Comparison of ENCODE assay signal across 20 cellular contexts in the genomic region with DNA sequence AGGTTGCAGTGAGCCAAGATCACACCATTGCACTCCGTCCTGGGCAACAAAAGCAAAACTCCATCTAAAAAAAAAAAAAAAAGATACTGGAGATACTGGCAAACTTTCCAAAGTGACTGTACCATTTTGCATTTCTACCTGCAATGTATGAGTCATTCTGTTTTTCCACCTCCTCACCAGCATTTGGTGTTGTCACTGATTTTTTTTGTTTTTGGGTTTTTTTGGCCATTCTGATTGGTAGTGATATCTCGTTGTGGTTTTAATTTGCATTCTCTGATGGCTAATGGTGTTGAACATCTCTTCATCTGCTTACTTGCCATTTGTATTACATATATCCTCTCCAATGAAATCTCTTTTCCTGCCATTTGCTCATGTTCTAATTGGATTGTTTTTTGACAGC. TPM values are rescaled to one million over a fixed set of nuclear protein-coding genes. Genes with fewer than 3 reads are reported as not detected.
DNase-seq lines count a peak whose midpoint lies in the region; ATAC-seq, FAIRE-seq and TF ChIP-seq lines count a peak whose summit lies in the region.
"Had no signal": no experiment of that assay in that cellular context is flagged by ENCODE, and none has a peak within 500 bp of the region (broad histone marks: within the 10 kb centered on the region; RNA-seq: fewer than 3 reads in every experiment).

No MANE protein-coding gene starts in this region.

- no peaks in the 10 kb centered on the region for H3K27me3 Mint-ChIP-seq in activated T-cell treated with anti-CD3 and anti-CD28 coated beads, Interleukin-2, amount 50 U/mL, for 4 hours (ENCODE audit: low read depth)
- no peaks in the 10 kb centered on the region for H3K27me3 Mint-ChIP-seq in activated T-helper 17 cell treated with anti-CD3 and anti-CD28 coated beads, Interleukin-2, amount 50 U/mL, for 72 hours
- no peaks in the 10 kb centered on the region for H3K27me3 Mint-ChIP-seq in stimulated activated naive B cell treated with anti-CD40 and anti-IgM and Interleukin-4, amounts not matched to agents 10 μg/mL and 1 μg/mL and 100 μg/mL, for 72 hours
- no peaks in the 10 kb centered on the region for H3K27me3 Mint-ChIP-seq in glutamatergic neuron (ENCODE audit: unreplicated experiment)
- H3K27me3 Mint-ChIP-seq: CD4-positive, alpha-beta memory T cell had no signal

- peaks cover 6% of the 10 kb centered on the region for H3K4me1 Mint-ChIP-seq in activated T-cell treated with anti-CD3 and anti-CD28 coated beads, Interleukin-2, amount 50 U/mL, for 4 hours (ENCODE audit: low read depth)
- H3K4me1 Mint-ChIP-seq in activated T-helper 17 cell treated with anti-CD3 and anti-CD28 coated beads, Interleukin-2, amount 50 U/mL, for 72 hours: peaks cover 8% of the 10 kb centered on the region
- H3K4me1 Mint-ChIP-seq in stimulated activated naive B cell treated with anti-CD40 and anti-IgM and Interleukin-4, amounts not matched to agents 10 μg/mL and 1 μg/mL and 100 μg/mL, for 72 hours: peaks cover 10 to 36% of the 10 kb centered on the region in 2 donors
- H3K4me1 Mint-ChIP-seq in glutamatergic neuron (ENCODE audit: low read depth, unreplicated experiment): no peaks in the 10 kb centered on the region

- H3K4me3 Mint-ChIP-seq in activated T-cell treated with anti-CD3 and anti-CD28 coated beads, Interleukin-2, amount 50 U/mL, for 4 hours: no peak overlapping the region
- H3K4me3 Mint-ChIP-seq in activated T-helper 17 cell treated with anti-CD3 and anti-CD28 coated beads, Interleukin-2, amount 50 U/mL, for 72 hours: peak overlapping the region; percentile 29
- H3K4me3 Mint-ChIP-seq in stimulated activated naive B cell treated with anti-CD40 and anti-IgM and Interleukin-4, amounts not matched to agents 10 μg/mL and 1 μg/mL and 100 μg/mL, for 72 hours: no peak overlapping the region
- no peak overlapping the region for H3K4me3 Mint-ChIP-seq in glutamatergic neuron (ENCODE audit: unreplicated experiment)
- H3K4me3 Mint-ChIP-seq: CD4-positive, alpha-beta memory T cell had no signal

- peaks cover 0 to 3% of the 10 kb centered on the region in 2 donors for H3K36me3 ChIP-seq in vagina

- TF ChIP-seq CTCF in glutamatergic neuron (IDR thresholded peaks at IDR 0.05; ENCODE audit: partially characterized antibody, unreplicated experiment): no peak
- TF ChIP-seq CTCF in vagina (IDR thresholded peaks at IDR 0.05): no peak

- no peaks in the 10 kb centered on the region for H3K4me1 ChIP-seq in vagina

- FAIRE-seq in GM12891 (lab: Jason Lieb, UNC): peak; percentile 20

- no peaks in the 10 kb centered on the region for H3K27me3 ChIP-seq in vagina
- H3K27me3 ChIP-seq: BLaER1 had no signal

- no peak overlapping the region for H3K4me3 ChIP-seq in vagina
- H3K4me3 ChIP-seq: BLaER1 had no signal

- intact Hi-C loops in vagina (cut with DNase I): no loop called here

- ATAC-seq in activated T-cell treated with anti-CD3 and anti-CD28 coated beads, Interleukin-2, amount 50 U/mL, for 4 hours: peak; percentile 75 to 80
- peak; percentile 94 for ATAC-seq in activated T-helper 17 cell treated with anti-CD3 and anti-CD28 coated beads, Interleukin-2, amount 50 U/mL, for 72 hours (replicated peaks)
- peak; percentile 24 to 31 for ATAC-seq in stimulated activated naive B cell treated with anti-CD40 and anti-IgM and Interleukin-4, amounts not matched to agents 10 μg/mL and 1 μg/mL and 100 μg/mL, for 72 hours (replicated peaks)
- ATAC-seq: PC-3 had no signal

- H3K27ac Mint-ChIP-seq in activated T-helper 17 cell treated with anti-CD3 and anti-CD28 coated beads, Interleukin-2, amount 50 U/mL, for 72 hours: peak overlapping the region; percentile 86
- H3K27ac Mint-ChIP-seq in stimulated activated naive B cell treated with anti-CD40 and anti-IgM and Interleukin-4, amounts not matched to agents 10 μg/mL and 1 μg/mL and 100 μg/mL, for 72 hours: no peak overlapping the region
- H3K27ac Mint-ChIP-seq in glutamatergic neuron (ENCODE audit: unreplicated experiment): no peak overlapping the region

- H3K36me3 Mint-ChIP-seq in activated T-cell treated with anti-CD3 and anti-CD28 coated beads, Interleukin-2, amount 50 U/mL, for 4 hours (ENCODE audit: insufficient read depth): no peaks in the 10 kb centered on the region
- no peaks in the 10 kb centered on the region for H3K36me3 Mint-ChIP-seq in activated T-helper 17 cell treated with anti-CD3 and anti-CD28 coated beads, Interleukin-2, amount 50 U/mL, for 72 hours (ENCODE audit: low read depth)
- H3K36me3 Mint-ChIP-seq in stimulated activated naive B cell treated with anti-CD40 and anti-IgM and Interleukin-4, amounts not matched to agents 10 μg/mL and 1 μg/mL and 100 μg/mL, for 72 hours: peaks cover 3% of the 10 kb centered on the region in 2 donors
- H3K36me3 Mint-ChIP-seq in glutamatergic neuron (ENCODE audit: unreplicated experiment): no peaks in the 10 kb centered on the region
- H3K36me3 Mint-ChIP-seq: CD4-positive, alpha-beta memory T cell had no signal

- TF ChIP-seq POLR2A in GM12891 (IDR thresholded peaks at IDR 0.05; ENCODE audit: low read depth, low read length): no peak
- TF ChIP-seq POLR2A in vagina (IDR thresholded peaks at IDR 0.05): no peak

- no peak overlapping the region for H3K27ac ChIP-seq in vagina
- H3K27ac ChIP-seq: BLaER1 had no signal

- DNase-seq in activated T-cell treated with anti-CD3 and anti-CD28 coated beads, Interleukin-2, amount 50 U/mL, for 4 hours: no peak
- no peak for DNase-seq in activated T-cell treated with anti-CD3 and anti-CD28 coated beads, Interleukin-2, amount 50 U/mL, for 48 hours
- DNase-seq in GM12891 (ENCODE audit: insufficient read length, low spot score): no peak
- DNase-seq in stimulated activated naive B cell treated with anti-CD40 and anti-IgM and Interleukin-4, amounts not matched to agents 10 μg/mL and 1 μg/mL and 100 μg/mL, for 72 hours: no peak
- DNase-seq in glutamatergic neuron: no peak
- DNase-seq in vagina (ENCODE audit: extremely low spot score in 2 of 2): no peak
- DNase-seq: Calu3; CD4-positive, alpha-beta memory T cell; EL; H7; KG1; NCI-H1417 treated with DMSO at 0.1 percent for 48 hours; NCI-H187 treated with DMSO at 0.1 percent for 48 hours; NCI-H226; NCI-H524 treated with DMSO at 0.1 percent for 48 hours; PC-3; RPMI8226; SIG-M5 had no signal

- H3K9me3 Mint-ChIP-seq in activated T-cell treated with anti-CD3 and anti-CD28 coated beads, Interleukin-2, amount 50 U/mL, for 4 hours: no peaks in the 10 kb centered on the region
- no peaks in the 10 kb centered on the region for H3K9me3 Mint-ChIP-seq in activated T-helper 17 cell treated with anti-CD3 and anti-CD28 coated beads, Interleukin-2, amount 50 U/mL, for 72 hours
- no peaks in the 10 kb centered on the region for H3K9me3 Mint-ChIP-seq in stimulated activated naive B cell treated with anti-CD40 and anti-IgM and Interleukin-4, amounts not matched to agents 10 μg/mL and 1 μg/mL and 100 μg/mL, for 72 hours
- no peaks in the 10 kb centered on the region for H3K9me3 Mint-ChIP-seq in glutamatergic neuron (ENCODE audit: unreplicated experiment)

- H3K9me3 ChIP-seq in vagina: no peaks in the 10 kb centered on the region
- H3K9me3 ChIP-seq: BLaER1 had no signal

TF ChIP-seq in GM12891, 5 proteins besides CTCF, POLR2A, EP300 and RAD21:
- TF ChIP-seq PAX5 (IDR thresholded peaks at IDR 0.05; ENCODE audit: insufficient read depth, low read length, severe bottlenecking) (no peak), POU2F2 (IDR thresholded peaks at IDR 0.05; ENCODE audit: low read depth, low read length) (no peak), TAF1 (IDR thresholded peaks at IDR 0.05; ENCODE audit: low read depth, low read length) (no peak), SPI1 (IDR thresholded peaks at IDR 0.05; ENCODE audit: low read depth, low read length) (no peak), POLR2AphosphoS5 (IDR thresholded peaks at IDR 0.05; ENCODE audit: low read depth, low read length) (no peak)

RNA-seq across cellular contexts. Expression of a gene that starts 12.0 kb away (rescaled TPM):
- 10 to 100 TPM; 82.6 to 86.0 (median 85.7) TPM for total RNA-seq in activated T-cell treated with anti-CD3 and anti-CD28 coated beads, Interleukin-2, amount 50 U/mL, for 4 hours
- 162 TPM for polyA plus RNA-seq in GM12891 (2012; ENCODE audit: low read depth, missing spikeins)
- total RNA-seq in activated T-helper 17 cell treated with anti-CD3 and anti-CD28 coated beads, Interleukin-2, amount 50 U/mL, for 72 hours: 10 to 100 TPM; 70.8 to 93.0 TPM
- total RNA-seq in glutamatergic neuron (ENCODE audit: unreplicated experiment) (66.4 TPM), vagina (54.8 TPM)

Comparison
In these comparisons a context has a peak if more than half of its experiments do, and no peak if none do; other contexts are left out.
1. ATAC-seq: peak in every context shown above with its lines; median percentile 94 in activated T-helper 17 cell treated with anti-CD3 and anti-CD28 coated beads, Interleukin-2, amount 50 U/mL, for 72 hours; 78 in activated T-cell treated with anti-CD3 and anti-CD28 coated beads, Interleukin-2, amount 50 U/mL, for 4 hours; 28 in stimulated activated naive B cell treated with anti-CD40 and anti-IgM and Interleukin-4, amounts not matched to agents 10 μg/mL and 1 μg/mL and 100 μg/mL, for 72 hours.